In genomic region chr12:54217774-54218221, GRCh38 we compare ENCODE assay signal across 8 cellular contexts. TPM values are rescaled to one million over a fixed set of nuclear protein-coding genes. Genes with fewer than 3 reads are reported as not detected.
A peak's percentile ranks its signal among the peaks of the same experiment; 100 is the strongest.
DNase-seq lines count a peak whose midpoint lies in the region; ATAC-seq, FAIRE-seq and TF ChIP-seq lines count a peak whose summit lies in the region.

No MANE protein-coding gene starts in this region.

- H3K27ac ChIP-seq in GM12878 (ENCODE audit: control insufficient read depth, insufficient read depth): no peak overlapping the region
- peak overlapping the region; percentile 82 for H3K27ac ChIP-seq in layer of hippocampus (ENCODE audit: low read depth, low read length)
- no peak overlapping the region for H3K27ac ChIP-seq in upper lobe of left lung

- TF ChIP-seq CTCF in HFF-Myc (IDR thresholded peaks at IDR 0.05; ENCODE audit: low read depth, low read length, missing control alignments) (no peak), GM12878 (IDR thresholded peaks at IDR 0.05 in 2 of 3, conservative IDR thresholded peaks at IDR 0.05 in 1 of 3; ENCODE audit: control insufficient read depth in 2 of 3, extremely low read depth in 1 of 3, insufficient read depth in 1 of 3, low read depth in 3 of 3, low read length in 3 of 3) (peak in 1 of 3 experiments; percentile 11; a peak in 1 of 6 replicates), upper lobe of left lung (IDR thresholded peaks at IDR 0.05) (no peak)

- CTCF ChIA-PET in GM12878 (lab: Yijun Ruan, JAX): interaction anchor here (1.1 to 5.5 kb wide), 14 partner anchors 10 to 162 kb away, joined by 3 to 83 read pairs (median 6); partner anchors contain the start of gene COPZ1

- in situ Hi-C loops in GM12878 (cut with MboI): loop anchor here (5.0 kb wide), 1 partner anchor 145 kb away; the partner anchor contains the start of gene GPR84

- intact Hi-C loops in GM12878 (cut with micrococcal nuclease; ENCODE audit: unreplicated experiment): loop anchor here (10.0 kb wide), 1 partner anchor 513 kb away; no protein-coding TSS in a partner anchor
- intact Hi-C loops in sciatic nerve (cut with DNase I): no loop called here

- H3K79me2 ChIP-seq in GM12878 (ENCODE audit: control insufficient read depth, insufficient read depth, low read length): no peaks in the 10 kb centered on the region

- H3K27me3 ChIP-seq in GM12878 (replicated peaks in 1 of 2; ENCODE audit: control insufficient read depth in 2 of 2, insufficient read depth in 2 of 2, low read length in 1 of 2): peaks cover 0 to 1% of the 10 kb centered on the region in 2 experiments; a peak in 1 of 4 replicates
- H3K27me3 ChIP-seq in layer of hippocampus (ENCODE audit: control insufficient read depth, insufficient read depth, low read length): peaks cover 3% of the 10 kb centered on the region
- H3K27me3 ChIP-seq in upper lobe of left lung: peaks cover 0 to 8% (median 1%) of the 10 kb centered on the region in 4 donors

- H2AFZ ChIP-seq in GM12878 (ENCODE audit: control insufficient read depth, low read depth, low read length): peak overlapping the region; percentile 78

- TF ChIP-seq RAD21 in GM12878 (IDR thresholded peaks at IDR 0.05; ENCODE audit: insufficient read depth, low read depth, low read length): no peak

- H3K4me3 ChIP-seq in HFF-Myc (replicated peaks; ENCODE audit: low read depth, low read length) (peak overlapping the region; percentile 41), GM12878 (peak overlapping the region; percentile 71), upper lobe of left lung (peak overlapping the region in 3 of 4 donors; percentile 18 to 40 (median 35))

- peak; percentile 57 for TF ChIP-seq POLR2A in GM12878 (IDR thresholded peaks at IDR 0.05; ENCODE audit: low read depth, low read length)
- TF ChIP-seq POLR2A in upper lobe of left lung (IDR thresholded peaks at IDR 0.05): no peak

- 14% methylated on average over 38 of the region's 39 CpGs for WGBS in GM12878 (ENCODE audit: insufficient coverage, insufficient replicate concordance, low lambda C conversion rate, missing lambda C conversion rate)
- WGBS in upper lobe of left lung, 2 donors: 26 to 27% methylated on average over 31 to 39 of the region's 39 CpGs

- H3K4me1 ChIP-seq in GM12878 (ENCODE audit: control insufficient read depth, insufficient read depth, low read length) (peaks cover 33% of the 10 kb centered on the region), upper lobe of left lung (peaks cover 29 to 37% (median 31%) of the 10 kb centered on the region in 4 donors)

- RAD21 ChIA-PET in GM12878 (lab: Charles Lee; ENCODE audit: unreplicated experiment): interaction anchor here (1.3 to 3.7 kb wide), 4 partner anchors 76 to 151 kb away, joined by 3 to 18 read pairs (median 6); partner anchors contain the start of gene COPZ1

- DNase-seq in Ammon's horn (ENCODE audit: low spot score) (peak; percentile 86), HFF-Myc (ENCODE audit: extremely low read depth, low read depth) (no peak), GM12878 (ENCODE audit: low read depth, low spot score) (no peak), upper lobe of left lung (peak in 1 of 2 donors; percentile 86), sciatic nerve (ENCODE audit: low spot score) (no peak), hepatic stellate cell (ENCODE audit: low spot score) (no peak)
- DNase-seq in activated CD4-positive, alpha-beta T cell treated with anti-CD3 and anti-CD28 coated beads for 4 hours: no peak

- H3K4me2 ChIP-seq in GM12878 (ENCODE audit: control insufficient read depth, insufficient read depth): peak overlapping the region; percentile 98

- H3K9me3 ChIP-seq in GM12878 (replicated peaks; ENCODE audit: control insufficient read depth, insufficient read depth, low read length): no peaks in the 10 kb centered on the region
- no peaks in the 10 kb centered on the region for H3K9me3 ChIP-seq in upper lobe of left lung

- peak overlapping the region; percentile 38; the same call in 1 of the 2 replicates for H3K9ac ChIP-seq in GM12878 (ENCODE audit: control insufficient read depth, insufficient read depth, low read length)

- POLR2A ChIA-PET in GM12878 (lab: Charles Lee): interaction anchor here (1.5 kb wide), 1 partner anchor 141 kb away, joined by 4 read pairs; no protein-coding TSS in a partner anchor

- no peaks in the 10 kb centered on the region for H4K20me1 ChIP-seq in GM12878 (ENCODE audit: control insufficient read depth, insufficient read depth)

- TF ChIP-seq EP300 in GM12878 (IDR thresholded peaks at IDR 0.05; ENCODE audit: borderline replicate concordance in 1 of 2, control insufficient read depth in 1 of 2, low read depth in 2 of 2, low read length in 2 of 2): no peak
- no peak for TF ChIP-seq EP300 in upper lobe of left lung (IDR thresholded peaks at IDR 0.05)

- no peak for FAIRE-seq in GM12878 (lab: Jason Lieb, UNC)

- BruUV-seq in GM12878 (replicated peaks; lab: Mats Ljungman, UMichigan): no TSS peak

- peak; percentile 50 for ATAC-seq in GM12878
- no peak for ATAC-seq in upper lobe of left lung (ENCODE audit: low FRiP score in 2 of 2)
- no peak for ATAC-seq in sciatic nerve

- no peaks in the 10 kb centered on the region for H3K36me3 ChIP-seq in GM12878 (ENCODE audit: control insufficient read depth in 2 of 2, insufficient read depth in 2 of 2, low read length in 1 of 2)
- no peaks in the 10 kb centered on the region for H3K36me3 ChIP-seq in upper lobe of left lung

- SMC1A ChIA-PET in GM12878 (lab: Charles Lee; ENCODE audit: uncharacterized antibody, unreplicated experiment): interaction anchor here (0.8 to 1.5 kb wide), 6 partner anchors 11 to 162 kb away, joined by 3 to 9 read pairs (median 4); partner anchors contain the start of gene COPZ1

TF ChIP-seq in GM12878, 131 proteins besides CTCF, POLR2A, EP300 and RAD21 (continues in another document):
- TF ChIP-seq DPF2 (IDR thresholded peaks at IDR 0.05): 0 out of 2 replicates have a peak, but pooled peaks have one; percentile 35
- TF ChIP-seq STAT3 (IDR thresholded peaks at IDR 0.05; ENCODE audit: low read depth, low read length): no peak
- TF ChIP-seq BHLHE40 (IDR thresholded peaks at IDR 0.05; ENCODE audit: borderline replicate concordance in 1 of 2, low read depth in 2 of 2, low read length in 1 of 2): peak in 1 of 2 experiments; percentile 36; a peak in 1 of 4 replicates
- TF ChIP-seq RUNX3 (IDR thresholded peaks at IDR 0.05; ENCODE audit: low read length): no peak
- peak; percentile 93 for TF ChIP-seq TCF12 (IDR thresholded peaks at IDR 0.05; ENCODE audit: low read depth, low read length)
- no peak for TF ChIP-seq ZBTB33 (IDR thresholded peaks at IDR 0.05)
- TF ChIP-seq HDGF (IDR thresholded peaks at IDR 0.05): no peak
- TF ChIP-seq TCF3 (IDR thresholded peaks at IDR 0.05; ENCODE audit: borderline replicate concordance, insufficient read depth, low read depth, low read length): peak; percentile 90
- peak; percentile 25 for TF ChIP-seq SP1 (IDR thresholded peaks at IDR 0.05; ENCODE audit: low read depth, low read length)
- no peak for TF ChIP-seq EZH2 (IDR thresholded peaks at IDR 0.05; ENCODE audit: borderline replicate concordance, control insufficient read depth, low read depth, low read length)
- no peak for TF ChIP-seq LARP7 (IDR thresholded peaks at IDR 0.05)
- no peak for TF ChIP-seq SREBF2 (IDR thresholded peaks at IDR 0.05; ENCODE audit: low read length)
- no peak for TF ChIP-seq SMC3 (IDR thresholded peaks at IDR 0.05; ENCODE audit: borderline replicate concordance, low read length)
- peak; percentile 19; the same call in 1 of the 2 replicates for TF ChIP-seq PAX5 (IDR thresholded peaks at IDR 0.05; ENCODE audit: borderline replicate concordance, low read depth, low read length)
- peak; percentile 100 for TF ChIP-seq POU2F2 (IDR thresholded peaks at IDR 0.05; ENCODE audit: borderline replicate concordance, low read depth, low read length)
- TF ChIP-seq PML (IDR thresholded peaks at IDR 0.05; ENCODE audit: low read length): no peak
- TF ChIP-seq NR2F1 (conservative IDR thresholded peaks at IDR 0.05): peak; percentile 31; the same call in 1 of the 2 replicates
- 0 out of 2 replicates have a peak, but pooled peaks have one; percentile 24 for TF ChIP-seq GATAD2B (conservative IDR thresholded peaks at IDR 0.05; ENCODE audit: low read depth)
- TF ChIP-seq CREM (IDR thresholded peaks at IDR 0.05; ENCODE audit: low read depth): no peak

RNA-seq across cellular contexts. Expression of gene SMUG1, which starts 29.0 kb away (rescaled TPM):
- 66.8 and 75.9 TPM in 2 replicates for total RNA-seq in GM12878 (2013; cell fraction: nucleolus; rRNA removed)
- total RNA-seq in GM12878 (2014; rRNA removed) (38.7 and 47.3 TPM in 2 replicates), GM12878 (2014; rRNA removed; fragmentation: Illumina TruSeq; extraction: Trizol) (26.0 and 28.0 TPM in 2 replicates), GM12878 (2021) (27.4 and 28.2 TPM in 2 replicates), upper lobe of left lung (10 to 100 TPM; 19.8 to 54.5 (median 28.6) TPM), sciatic nerve (25.3 TPM)
- polyA plus RNA-seq in GM12878 (2011; ENCODE audit: low read depth): 31.3 TPM
- polyA plus RNA-seq in GM12878 (2011; rRNA removed) (30.0 and 32.4 TPM in 2 replicates), GM12878 (2014; fragmentation: Illumina TruSeq; extraction: Trizol) (13.8 and 24.6 TPM in 2 replicates), GM12878 (2014; fragmentation: Nextera tagmentation; extraction: Ambion mirVana) (10 to 100 TPM; 67.5 to 72.4 TPM), GM12878 (2014; rRNA removed) (55.4 and 59.8 TPM in 2 replicates), GM12878 (2016; fragmentation: Nextera tagmentation; extraction: Ambion mirVana) (10 to 100 TPM; 37.9 to 38.3 TPM)
- polyA plus RNA-seq in GM12878 (2011; cell fraction: cytosol; rRNA removed): 40.8 and 46.0 TPM in 2 replicates
- 33.9 and 44.5 TPM in 2 replicates for polyA plus RNA-seq in GM12878 (2011; cell fraction: nucleus; rRNA removed)
- polyA plus RNA-seq in GM12878 (2012): 29.1 and 30.7 TPM in 2 replicates
- 19.5 and 36.0 TPM in 2 replicates for polyA minus RNA-seq in GM12878 (2011; rRNA and poly(A)+ RNA removed)
- 5.5 and 10.4 TPM in 2 replicates for polyA minus RNA-seq in GM12878 (2011; cell fraction: cytosol; rRNA and poly(A)+ RNA removed)
- 21.0 and 31.2 TPM in 2 replicates for polyA minus RNA-seq in GM12878 (2011; cell fraction: nucleus; rRNA and poly(A)+ RNA removed)
